In the genomic region with DNA sequence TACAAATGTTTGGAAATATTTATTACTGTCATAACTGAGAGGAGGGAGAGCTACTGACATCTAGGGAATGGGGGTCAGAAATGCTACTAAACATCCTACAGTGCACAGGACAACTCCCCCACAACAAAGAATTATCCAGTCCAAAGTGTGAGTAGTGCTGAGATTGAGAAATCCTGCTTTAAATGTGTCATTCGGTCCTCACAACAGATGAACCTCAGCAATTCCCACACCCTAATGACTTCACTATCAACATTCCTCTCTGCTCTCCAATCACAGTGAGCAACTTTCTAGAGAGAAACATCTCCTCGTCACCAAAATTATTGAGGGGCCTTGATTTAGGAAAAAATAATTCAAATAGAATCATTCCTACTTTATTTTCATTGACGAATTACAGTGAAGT, we compare ENCODE assay signal across 20 cellular contexts. TPM values are rescaled to one million over a fixed set of nuclear protein-coding genes. Genes with fewer than 3 reads are reported as not detected.
DNase-seq lines count a peak whose midpoint lies in the region; ATAC-seq, FAIRE-seq and TF ChIP-seq lines count a peak whose summit lies in the region.
"Had no signal": no experiment of that assay in that cellular context is flagged by ENCODE, and none has a peak within 500 bp of the region (broad histone marks: within the 10 kb centered on the region; RNA-seq: fewer than 3 reads in every experiment).

No MANE protein-coding gene starts in this region.

- no peak for ATAC-seq in GM18502 (IDR thresholded peaks at IDR 0.05; ENCODE audit: poor library complexity, unreplicated experiment)
- ATAC-seq: body of pancreas; left colon; naive thymus-derived CD8-positive, alpha-beta T cell; T-helper 17 cell had no signal

- H3K36me3 ChIP-seq in BJ (ENCODE audit: control insufficient read depth, insufficient read depth, low read length) = no peaks in the 10 kb centered on the region
- no peaks in the 10 kb centered on the region for H3K36me3 ChIP-seq in bronchial epithelial cell (ENCODE audit: control insufficient read depth, insufficient read depth, low read length)

- H3K4me3 ChIP-seq in BJ (ENCODE audit: low read depth, low read length) (no peak overlapping the region), bronchial epithelial cell (ENCODE audit: low read depth, low read length) (no peak overlapping the region)
- H3K4me3 ChIP-seq: body of pancreas, heart left ventricle, PC-9 had no signal

- TF ChIP-seq CTCF in BJ (IDR thresholded peaks at IDR 0.05; ENCODE audit: insufficient read depth, low read depth, low read length) (no peak), bronchial epithelial cell (IDR thresholded peaks at IDR 0.05; ENCODE audit: insufficient read depth, low read length, severe bottlenecking) (no peak)

- H3K27me3 ChIP-seq in BJ (ENCODE audit: control insufficient read depth, insufficient read depth, low read length) (no peaks in the 10 kb centered on the region), bronchial epithelial cell (ENCODE audit: control insufficient read depth, insufficient read depth, low read length) (no peaks in the 10 kb centered on the region)
- H3K27me3 ChIP-seq: body of pancreas, heart left ventricle had no signal

- FAIRE-seq in bronchial epithelial cell (lab: Jason Lieb, UNC) = no peak

- DNase-seq in BJ (ENCODE audit: low read depth) (peak; percentile 42), HPDE6-E6E7 (ENCODE audit: extremely low spot score) (peak; percentile 17), bronchial epithelial cell (ENCODE audit: low read depth) (peak; percentile 88), lung microvascular endothelial cell (ENCODE audit: low read depth in 2 of 2) (peak; percentile 4 to 5)
- DNase-seq in stimulated activated CD4-positive, alpha-beta T cell treated with anti-CD3 and anti-CD28 coated beads, Interleukin-2, amount 100 ng/mL, for 48 hours = no peak
- DNase-seq in activated CD4-positive, alpha-beta T cell treated with anti-CD3 and anti-CD28 coated beads, Interleukin-2, amount 50 U/mL, for 4 hours = no peak
- DNase-seq in activated CD4-positive, alpha-beta T cell treated with anti-CD3 and anti-CD28 coated beads for 48 hours = no peak
- DNase-seq: activated CD4-positive, alpha-beta T cell treated with anti-CD3 and anti-CD28 coated beads for 36 hours; body of pancreas; CD4-positive, alpha-beta T cell; effector memory CD4-positive, alpha-beta T cell; heart left ventricle; left colon; naive thymus-derived CD8-positive, alpha-beta T cell; NCI-H2227 treated with DMSO at 0.1 percent for 48 hours; stimulated activated naive CD4-positive, alpha-beta T cell treated with Interleukin-2 at 50 U/mL for 16 hours; T-helper 17 cell had no signal

- POLR2A ChIA-PET in BJ (lab: Charles Lee) = no interaction called here

- CTCF ChIA-PET in BJ (lab: Yijun Ruan, JAX) = interaction anchor here (0.9 to 1.8 kb wide), 4 partner anchors 10 to 18 kb away, joined by 3 to 5 read pairs (median 4); partner anchors contain the start of gene OMA1

RNA-seq across cellular contexts. Expression of gene OMA1, which starts 18.0 kb away (rescaled TPM):
- polyA plus RNA-seq in BJ (2011; rRNA removed) = 8.4 and 15.4 TPM in 2 replicates
- polyA minus RNA-seq in BJ (2011; rRNA and poly(A)+ RNA removed) = 10.5 TPM in 2 replicates
- total RNA-seq in bronchial epithelial cell = 21.6 and 25.0 TPM in 2 replicates
- 9.8 and 27.8 TPM in 2 replicates for total RNA-seq in lung microvascular endothelial cell

RNA-seq across cellular contexts. Expression of gene TACSTD2, which starts 48.5 kb away (rescaled TPM):
- polyA plus RNA-seq in BJ (2011; rRNA removed) = 0.16 and 0.18 TPM in 2 replicates
- polyA minus RNA-seq in BJ (2011; rRNA and poly(A)+ RNA removed) = 0.10 and 0.19 TPM in 2 replicates
- total RNA-seq in bronchial epithelial cell = 124 and 246 TPM in 2 replicates
- total RNA-seq in lung microvascular endothelial cell = 9.6 and 56.2 TPM in 2 replicates
- total RNA-seq: H4; naive thymus-derived CD8-positive, alpha-beta T cell had no signal
- polyA plus RNA-seq: naive thymus-derived CD8-positive, alpha-beta T cell had no signal

Comparison
In these comparisons a context has a peak if more than half of its experiments do, and no peak if none do; other contexts are left out.
1. DNase-seq: peak in BJ (single experiment), HPDE6-E6E7 (single experiment), bronchial epithelial cell (single experiment) and lung microvascular endothelial cell (2 of 2); none in stimulated activated CD4-positive, alpha-beta T cell treated with anti-CD3 and anti-CD28 coated beads, Interleukin-2, amount 100 ng/mL, for 48 hours (0 of 2), activated CD4-positive, alpha-beta T cell treated with anti-CD3 and anti-CD28 coated beads, Interleukin-2, amount 50 U/mL, for 4 hours (0 of 2) and activated CD4-positive, alpha-beta T cell treated with anti-CD3 and anti-CD28 coated beads for 48 hours (single experiment).